Comparison of ENCODE assay signal across 9 cellular contexts in genomic region chr21:18041012-18041411, GRCh38.
A peak's percentile ranks its signal among the peaks of the same experiment; 100 is the strongest.
DNase-seq lines count a peak whose midpoint lies in the region; ATAC-seq and TF ChIP-seq lines count a peak whose summit lies in the region.
"Had no signal": no experiment of that assay in that cellular context is flagged by ENCODE, and none has a peak within 500 bp of the region (broad histone marks: within the 10 kb centered on the region; RNA-seq: fewer than 3 reads in every experiment).

No MANE protein-coding gene starts in this region.

- H3K4me3 ChIP-seq in H7 (ENCODE audit: insufficient read depth, low read depth, low read length) (no peak overlapping the region), psoas muscle (no peak overlapping the region)
- H3K4me3 ChIP-seq in effector memory CD4-positive, alpha-beta T cell (ENCODE audit: insufficient read depth, low read depth, low read length, poor library complexity, severe bottlenecking) = no peak overlapping the region

- H3K27ac ChIP-seq in psoas muscle = no peak overlapping the region
- no peak overlapping the region for H3K27ac ChIP-seq in effector memory CD4-positive, alpha-beta T cell (ENCODE audit: insufficient read depth, low read length, poor library complexity, severe bottlenecking)

- DNase-seq in ACHN (peak; percentile 48), H7 (peak; percentile 1), NCI-H2227 (lab: John Stamatoyannopoulos, UW; ENCODE audit: unreplicated experiment) (peak; percentile 74), cerebellar cortex (ENCODE audit: low spot score) (peak; percentile 21), psoas muscle (no peak)
- DNase-seq in effector memory CD4-positive, alpha-beta T cell = no peak
- no peak for DNase-seq in activated T-helper 2 cell treated with anti-CD3 and anti-CD28 coated beads, Interferon-gamma antibody, Interleukin-2, Interleukin-4, amounts not matched to agents 10 μg/mL and 5 μg/mL and 100 μg/mL, durations not matched to agents 14 hours and 24 hours and 36 hours (ENCODE audit: low spot score)

- H3K36me3 Mint-ChIP-seq in activated T-helper 2 cell treated with anti-CD3 and anti-CD28 coated beads, Interferon-gamma antibody, Interleukin-2, Interleukin-4, amounts not matched to agents 10 μg/mL and 5 μg/mL and 100 μg/mL, durations not matched to agents 14 hours and 24 hours and 36 hours (ENCODE audit: low read depth) = no peaks in the 10 kb centered on the region
- H3K36me3 Mint-ChIP-seq: activated naive CD4-positive, alpha-beta T cell treated with anti-CD3 and anti-CD28 coated beads, Interleukin-2, amount 50 U/mL, for 24 hours had no signal

- no peak overlapping the region for H3K27ac Mint-ChIP-seq in activated T-helper 2 cell treated with anti-CD3 and anti-CD28 coated beads, Interferon-gamma antibody, Interleukin-2, Interleukin-4, amounts not matched to agents 10 μg/mL and 5 μg/mL and 100 μg/mL, durations not matched to agents 14 hours and 24 hours and 36 hours
- H3K27ac Mint-ChIP-seq: activated naive CD4-positive, alpha-beta T cell treated with anti-CD3 and anti-CD28 coated beads, Interleukin-2, amount 50 U/mL, for 24 hours had no signal

- H3K4me1 ChIP-seq in psoas muscle = no peaks in the 10 kb centered on the region
- no peaks in the 10 kb centered on the region for H3K4me1 ChIP-seq in effector memory CD4-positive, alpha-beta T cell (ENCODE audit: control insufficient read depth, insufficient read depth, low read length, poor library complexity, severe bottlenecking)

- peak; percentile 8 for TF ChIP-seq CTCF in psoas muscle (IDR thresholded peaks at IDR 0.05)

- no peaks in the 10 kb centered on the region for H3K27me3 Mint-ChIP-seq in activated T-helper 2 cell treated with anti-CD3 and anti-CD28 coated beads, Interferon-gamma antibody, Interleukin-2, Interleukin-4, amounts not matched to agents 10 μg/mL and 5 μg/mL and 100 μg/mL, durations not matched to agents 14 hours and 24 hours and 36 hours (ENCODE audit: low read depth)
- H3K27me3 Mint-ChIP-seq: activated naive CD4-positive, alpha-beta T cell treated with anti-CD3 and anti-CD28 coated beads, Interleukin-2, amount 50 U/mL, for 24 hours had no signal

- no peak for ATAC-seq in psoas muscle
- ATAC-seq in GM21381 (IDR thresholded peaks at IDR 0.05; ENCODE audit: unreplicated experiment) = no peak

- intact Hi-C loops in psoas muscle (cut with DNase I) = no loop called here
- intact Hi-C loops in activated T-helper 2 cell treated with anti-CD3 and anti-CD28 coated beads, Interferon-gamma antibody, Interleukin-2, Interleukin-4, amounts not matched to agents 10 μg/mL and 5 μg/mL and 100 μg/mL, durations not matched to agents 14 hours and 24 hours and 36 hours (cut with micrococcal nuclease) = no loop called here

- H3K27me3 ChIP-seq in H7 (ENCODE audit: control insufficient read depth, insufficient read depth, low read length) (no peaks in the 10 kb centered on the region), psoas muscle (ENCODE audit: insufficient read depth in 3 of 3, low read length in 2 of 3) (no peaks in the 10 kb centered on the region)
- no peaks in the 10 kb centered on the region for H3K27me3 ChIP-seq in effector memory CD4-positive, alpha-beta T cell (replicated peaks; ENCODE audit: control insufficient read depth, insufficient read depth, low read length, poor library complexity, severe bottlenecking)

- no peaks in the 10 kb centered on the region for H3K9me3 ChIP-seq in psoas muscle
- H3K9me3 ChIP-seq in effector memory CD4-positive, alpha-beta T cell (ENCODE audit: control insufficient read depth, low read length) = no peaks in the 10 kb centered on the region

- H3K4me1 Mint-ChIP-seq in activated T-helper 2 cell treated with anti-CD3 and anti-CD28 coated beads, Interferon-gamma antibody, Interleukin-2, Interleukin-4, amounts not matched to agents 10 μg/mL and 5 μg/mL and 100 μg/mL, durations not matched to agents 14 hours and 24 hours and 36 hours (ENCODE audit: low read depth) = no peaks in the 10 kb centered on the region
- H3K4me1 Mint-ChIP-seq: activated naive CD4-positive, alpha-beta T cell treated with anti-CD3 and anti-CD28 coated beads, Interleukin-2, amount 50 U/mL, for 24 hours had no signal

- H3K4me3 Mint-ChIP-seq in activated T-helper 2 cell treated with anti-CD3 and anti-CD28 coated beads, Interferon-gamma antibody, Interleukin-2, Interleukin-4, amounts not matched to agents 10 μg/mL and 5 μg/mL and 100 μg/mL, durations not matched to agents 14 hours and 24 hours and 36 hours (ENCODE audit: low read depth) = no peak overlapping the region
- H3K4me3 Mint-ChIP-seq: activated naive CD4-positive, alpha-beta T cell treated with anti-CD3 and anti-CD28 coated beads, Interleukin-2, amount 50 U/mL, for 24 hours had no signal

- 18 to 34% (median 24%) methylated on average over 3 of the region's 3 CpGs for WGBS in psoas muscle, 3 donors

- in situ Hi-C loops in ACHN (cut with HindIII; ENCODE audit: low pct_ligation_motif_present, low pct_unique_long_range_greater_than_20kb, low sequenced_read_pairs) = no loop called here

- H3K36me3 ChIP-seq in H7 (replicated peaks; ENCODE audit: control insufficient read depth, insufficient read depth, low read length) = no peaks in the 10 kb centered on the region
- no peaks in the 10 kb centered on the region for H3K36me3 ChIP-seq in psoas muscle (ENCODE audit: insufficient read depth in 1 of 2, low read depth in 1 of 2)
- H3K36me3 ChIP-seq in effector memory CD4-positive, alpha-beta T cell (ENCODE audit: control insufficient read depth, insufficient read depth, low read length) = no peaks in the 10 kb centered on the region

- H3K9me3 Mint-ChIP-seq in activated T-helper 2 cell treated with anti-CD3 and anti-CD28 coated beads, Interferon-gamma antibody, Interleukin-2, Interleukin-4, amounts not matched to agents 10 μg/mL and 5 μg/mL and 100 μg/mL, durations not matched to agents 14 hours and 24 hours and 36 hours = no peaks in the 10 kb centered on the region
- H3K9me3 Mint-ChIP-seq: activated naive CD4-positive, alpha-beta T cell treated with anti-CD3 and anti-CD28 coated beads, Interleukin-2, amount 50 U/mL, for 24 hours had no signal

Comparison
In these comparisons a context has a peak if more than half of its experiments do, and no peak if none do; other contexts are left out.
1. DNase-seq: peak in ACHN (single experiment), H7 (single experiment), NCI-H2227 (single experiment) and cerebellar cortex (single experiment); none in psoas muscle (0 of 2), effector memory CD4-positive, alpha-beta T cell (0 of 3) and activated T-helper 2 cell treated with anti-CD3 and anti-CD28 coated beads, Interferon-gamma antibody, Interleukin-2, Interleukin-4, amounts not matched to agents 10 μg/mL and 5 μg/mL and 100 μg/mL, durations not matched to agents 14 hours and 24 hours and 36 hours (single experiment).